In the genomic region with DNA sequence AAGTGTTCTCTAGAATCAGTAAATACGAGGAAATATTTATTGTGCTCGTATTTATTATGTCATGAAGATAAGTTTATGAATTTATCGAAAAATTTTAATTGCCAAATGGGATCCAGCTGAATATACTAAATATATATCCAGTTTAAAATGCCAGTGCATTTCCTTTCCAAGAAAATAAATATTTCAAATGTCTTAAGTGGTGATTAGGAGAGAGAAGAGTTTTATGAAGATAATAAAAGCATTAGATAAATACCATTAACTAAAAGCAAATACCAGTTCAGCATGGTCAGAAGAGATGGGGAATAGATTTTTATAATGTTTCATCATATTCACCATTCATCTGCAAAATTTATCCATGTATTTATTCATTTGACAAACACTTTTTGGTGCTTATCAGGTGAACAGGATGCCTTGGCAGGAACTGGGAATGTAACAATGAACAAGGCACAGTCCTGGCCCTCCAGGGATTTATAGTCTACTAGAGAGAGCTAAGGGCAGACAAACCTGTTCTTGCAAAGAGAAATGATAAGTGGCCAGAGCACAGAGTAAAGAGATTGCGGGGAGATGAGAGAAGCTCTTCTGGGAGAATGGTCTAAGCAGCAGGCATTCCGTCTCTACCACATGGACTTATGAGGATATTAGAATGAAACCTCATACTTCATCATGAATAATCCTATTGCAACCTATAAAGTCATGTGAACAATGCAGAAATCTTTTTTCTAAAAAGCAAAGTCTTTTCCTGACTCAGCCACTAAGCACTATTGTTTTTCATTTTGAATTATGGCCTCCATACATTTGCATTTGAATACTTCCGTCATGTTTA, we compare ENCODE assay signal across 24 cellular contexts.
"Had no signal": no experiment of that assay in that cellular context is flagged by ENCODE, and none has a peak within 500 bp of the region (broad histone marks: within the 10 kb centered on the region; RNA-seq: fewer than 3 reads in every experiment).

No MANE protein-coding gene starts in this region.

- H3K27ac ChIP-seq: ascending aorta, brain microvascular endothelial cell, colonic mucosa, dorsolateral prefrontal cortex, esophagus squamous epithelium, gastroesophageal sphincter, neural progenitor cell, transverse colon, uterus had no signal

- H3K36me3 ChIP-seq: brain microvascular endothelial cell, colonic mucosa, esophagus squamous epithelium, neural progenitor cell, uterus had no signal

- H3K4me2 ChIP-seq: neural progenitor cell had no signal

- H3K36me3 Mint-ChIP-seq: activated naive CD4-positive, alpha-beta T cell treated with anti-CD3 and anti-CD28 coated beads, Interleukin-2, amount 50 U/mL, for 72 hours; stimulated activated naive B cell treated with anti-CD40 and anti-IgM and Interleukin-4, amounts not matched to agents 10 μg/mL and 1 μg/mL and 100 μg/mL, for 72 hours had no signal

- H2AFZ ChIP-seq: neural progenitor cell had no signal

- H3K4me1 ChIP-seq: ascending aorta, colonic mucosa, esophagus squamous epithelium, gastroesophageal sphincter, neural progenitor cell, transverse colon, uterus had no signal

- H3K9me3 ChIP-seq: ascending aorta, colonic mucosa, esophagus squamous epithelium, transverse colon, uterus had no signal

- H3K4me3 Mint-ChIP-seq: activated T-helper 17 cell treated with anti-CD3 and anti-CD28 coated beads, Interleukin-2, amount 50 U/mL, for 72 hours; effector memory CD8-positive, alpha-beta T cell; naive thymus-derived CD8-positive, alpha-beta T cell; neural progenitor cell; stimulated activated naive B cell treated with anti-CD40 and anti-IgM and Interleukin-4, amounts not matched to agents 10 μg/mL and 1 μg/mL and 100 μg/mL, for 72 hours; T-helper 2 cell treated with Interferon-gamma antibody and Interleukin-4, amounts not matched to agents 5 μg/mL and 100 μg/mL, for 36 hours had no signal

- H3K27me3 Mint-ChIP-seq: activated T-helper 17 cell treated with anti-CD3 and anti-CD28 coated beads, Interleukin-2, amount 50 U/mL, for 72 hours; effector memory CD8-positive, alpha-beta T cell; naive thymus-derived CD8-positive, alpha-beta T cell; progenitor cell of endocrine pancreas; stimulated activated naive B cell treated with anti-CD40 and anti-IgM and Interleukin-4, amounts not matched to agents 10 μg/mL and 1 μg/mL and 100 μg/mL, for 72 hours had no signal

- H3K4me3 ChIP-seq: ascending aorta, colonic mucosa, dorsolateral prefrontal cortex, esophagus squamous epithelium, gastroesophageal sphincter, lung, neural progenitor cell, transverse colon, uterus had no signal

- H3K27me3 ChIP-seq: ascending aorta, brain microvascular endothelial cell, colonic mucosa, dorsolateral prefrontal cortex, esophagus squamous epithelium, gastroesophageal sphincter, neural progenitor cell, transverse colon, uterus had no signal

- H3K27ac Mint-ChIP-seq: activated naive CD4-positive, alpha-beta T cell treated with anti-CD3 and anti-CD28 coated beads, Interleukin-2, amount 50 U/mL, for 72 hours; activated T-helper 17 cell treated with anti-CD3 and anti-CD28 coated beads, Interleukin-2, amount 50 U/mL, for 72 hours; effector memory CD8-positive, alpha-beta T cell; naive thymus-derived CD8-positive, alpha-beta T cell; neural progenitor cell; progenitor cell of endocrine pancreas; stimulated activated naive B cell treated with anti-CD40 and anti-IgM and Interleukin-4, amounts not matched to agents 10 μg/mL and 1 μg/mL and 100 μg/mL, for 72 hours; T-helper 2 cell treated with Interferon-gamma antibody and Interleukin-4, amounts not matched to agents 5 μg/mL and 100 μg/mL, for 36 hours had no signal

- H3K4me1 Mint-ChIP-seq: activated T-helper 17 cell treated with anti-CD3 and anti-CD28 coated beads, Interleukin-2, amount 50 U/mL, for 72 hours; naive thymus-derived CD8-positive, alpha-beta T cell; neural progenitor cell; stimulated activated naive B cell treated with anti-CD40 and anti-IgM and Interleukin-4, amounts not matched to agents 10 μg/mL and 1 μg/mL and 100 μg/mL, for 72 hours had no signal

- DNase-seq: activated T-cell treated with anti-CD3 and anti-CD28 coated beads, Interleukin-2, amount 50 U/mL, for 1 hour; brain microvascular endothelial cell; central memory CD4-positive, alpha-beta T cell; colonic mucosa; dorsolateral prefrontal cortex; effector memory CD8-positive, alpha-beta T cell; esophagus squamous epithelium; head of caudate nucleus; hypothalamus; naive thymus-derived CD8-positive, alpha-beta T cell; stimulated activated CD4-positive, alpha-beta T cell treated with anti-CD3 and anti-CD28 coated beads, Interleukin-2, amount 100 ng/mL, for 48 hours; stimulated activated CD8-positive, alpha-beta memory T cell treated with anti-CD3 and anti-CD28 coated beads, Interleukin-4, amount 100 ng/mL, for 48 hours; stimulated activated naive B cell treated with anti-CD40 and anti-IgM and Interleukin-4, amounts not matched to agents 10 μg/mL and 1 μg/mL and 100 μg/mL, for 72 hours; transverse colon; uterus had no signal

- H3K9me3 Mint-ChIP-seq: activated naive CD4-positive, alpha-beta T cell treated with anti-CD3 and anti-CD28 coated beads, Interleukin-2, amount 50 U/mL, for 72 hours; activated T-helper 17 cell treated with anti-CD3 and anti-CD28 coated beads, Interleukin-2, amount 50 U/mL, for 72 hours; effector memory CD8-positive, alpha-beta T cell; naive thymus-derived CD8-positive, alpha-beta T cell; neural progenitor cell; T-helper 2 cell treated with Interferon-gamma antibody and Interleukin-4, amounts not matched to agents 5 μg/mL and 100 μg/mL, for 36 hours had no signal

- ATAC-seq: activated naive CD4-positive, alpha-beta T cell treated with anti-CD3 and anti-CD28 coated beads, Interleukin-2, amount 50 U/mL, for 72 hours; activated T-helper 17 cell treated with anti-CD3 and anti-CD28 coated beads, Interleukin-2, amount 50 U/mL, for 72 hours; effector memory CD8-positive, alpha-beta T cell; gastroesophageal sphincter; left lobe of liver; naive thymus-derived CD8-positive, alpha-beta T cell; stimulated activated naive B cell treated with anti-CD40 and anti-IgM and Interleukin-4, amounts not matched to agents 10 μg/mL and 1 μg/mL and 100 μg/mL, for 72 hours had no signal
